Comparison of ENCODE assay signal across 1 cellular context in genomic region chr6:43798688-43799444, GRCh38.
A peak's percentile ranks its signal among the peaks of the same experiment; 100 is the strongest.
TF ChIP-seq lines count a peak whose summit lies in the region.

No MANE protein-coding gene starts in this region.

TF ChIP-seq in GM12878, 131 proteins besides CTCF, POLR2A, EP300 and RAD21:
- peak; percentile 88; the same call in 1 of the 2 replicates for TF ChIP-seq BACH1 (IDR thresholded peaks at IDR 0.05; ENCODE audit: borderline replicate concordance)
- TF ChIP-seq ASH2L (IDR thresholded peaks at IDR 0.05; ENCODE audit: borderline replicate concordance, low read depth) = no peak
- peak; percentile 93 to 96 for TF ChIP-seq BHLHE40 (IDR thresholded peaks at IDR 0.05; ENCODE audit: borderline replicate concordance in 1 of 2, low read depth in 2 of 2, low read length in 1 of 2)
- no peak for TF ChIP-seq SREBF2 (IDR thresholded peaks at IDR 0.05; ENCODE audit: low read length)
- TF ChIP-seq SUPT20H (IDR thresholded peaks at IDR 0.05; ENCODE audit: borderline replicate concordance, control insufficient read depth, low read depth, low read length) = no peak
- no peak for TF ChIP-seq ZNF274 (IDR thresholded peaks at IDR 0.05; ENCODE audit: insufficient read depth, insufficient read length)
- TF ChIP-seq MEF2B (IDR thresholded peaks at IDR 0.05; ENCODE audit: partially characterized antibody, poor library complexity, severe bottlenecking) = peak; percentile 66
- TF ChIP-seq IRF4 (IDR thresholded peaks at IDR 0.05; ENCODE audit: low read depth, low read length) = no peak
- TF ChIP-seq USF1 (IDR thresholded peaks at IDR 0.05; ENCODE audit: borderline replicate concordance, extremely low read length, insufficient read depth, low read depth, low read length) = peak; percentile 63
- TF ChIP-seq HDGF (IDR thresholded peaks at IDR 0.05) = peak; percentile 75; the same call in 1 of the 2 replicates
- TF ChIP-seq CEBPZ (IDR thresholded peaks at IDR 0.05; ENCODE audit: low read depth, low read length) = no peak
- TF ChIP-seq RAD51 (IDR thresholded peaks at IDR 0.05) = peak; percentile 89
- peak; percentile 40 for TF ChIP-seq DPF2 (IDR thresholded peaks at IDR 0.05)
- no peak for TF ChIP-seq SMARCA5 (IDR thresholded peaks at IDR 0.05)
- TF ChIP-seq CREB1 (IDR thresholded peaks at IDR 0.05; ENCODE audit: low read depth) = no peak
- peak; percentile 28 to 41; a peak in 2 of 4 replicates for TF ChIP-seq IKZF2 (IDR thresholded peaks at IDR 0.05)
- no peak for TF ChIP-seq MYC (IDR thresholded peaks at IDR 0.05; ENCODE audit: insufficient read depth, insufficient read length, insufficient replicate concordance, low read length, severe bottlenecking)
- no peak for TF ChIP-seq TAF1 (IDR thresholded peaks at IDR 0.05; ENCODE audit: borderline replicate concordance, low read depth, low read length)
- no peak for TF ChIP-seq CUX1 (IDR thresholded peaks at IDR 0.05; ENCODE audit: insufficient replicate concordance, low read depth, low read length)
- no peak for TF ChIP-seq YBX1 (IDR thresholded peaks at IDR 0.05)
- TF ChIP-seq RUNX3 (IDR thresholded peaks at IDR 0.05; ENCODE audit: low read length) = no peak
- TF ChIP-seq LARP7 (IDR thresholded peaks at IDR 0.05) = no peak
- TF ChIP-seq IRF3 (IDR thresholded peaks at IDR 0.05) = no peak
- no peak for TF ChIP-seq RELA (IDR thresholded peaks at IDR 0.05; ENCODE audit: borderline replicate concordance, partially characterized antibody)
- TF ChIP-seq ETV6 (conservative IDR thresholded peaks at IDR 0.05 in 1 of 2, IDR thresholded peaks at IDR 0.05 in 1 of 2; ENCODE audit: borderline replicate concordance in 1 of 2, low read depth in 1 of 2) = no peak
- peak; percentile 33; the same call in 1 of the 2 replicates for TF ChIP-seq USF2 (IDR thresholded peaks at IDR 0.05; ENCODE audit: borderline replicate concordance, low read depth, low read length)
- TF ChIP-seq ATF7 (IDR thresholded peaks at IDR 0.05; ENCODE audit: low read depth) = 0 out of 2 replicates have a peak, but pooled peaks have one; percentile 26
- no peak for TF ChIP-seq ZBTB11 (CRISPR knock-in tag; IDR thresholded peaks at IDR 0.05)
- TF ChIP-seq NR2F1 (conservative IDR thresholded peaks at IDR 0.05) = peak; percentile 59; the same call in 1 of the 2 replicates
- 0 out of 2 replicates have a peak, but pooled peaks have one; percentile 17 for TF ChIP-seq EED (IDR thresholded peaks at IDR 0.05; ENCODE audit: low read depth)
